In the genomic region with DNA sequence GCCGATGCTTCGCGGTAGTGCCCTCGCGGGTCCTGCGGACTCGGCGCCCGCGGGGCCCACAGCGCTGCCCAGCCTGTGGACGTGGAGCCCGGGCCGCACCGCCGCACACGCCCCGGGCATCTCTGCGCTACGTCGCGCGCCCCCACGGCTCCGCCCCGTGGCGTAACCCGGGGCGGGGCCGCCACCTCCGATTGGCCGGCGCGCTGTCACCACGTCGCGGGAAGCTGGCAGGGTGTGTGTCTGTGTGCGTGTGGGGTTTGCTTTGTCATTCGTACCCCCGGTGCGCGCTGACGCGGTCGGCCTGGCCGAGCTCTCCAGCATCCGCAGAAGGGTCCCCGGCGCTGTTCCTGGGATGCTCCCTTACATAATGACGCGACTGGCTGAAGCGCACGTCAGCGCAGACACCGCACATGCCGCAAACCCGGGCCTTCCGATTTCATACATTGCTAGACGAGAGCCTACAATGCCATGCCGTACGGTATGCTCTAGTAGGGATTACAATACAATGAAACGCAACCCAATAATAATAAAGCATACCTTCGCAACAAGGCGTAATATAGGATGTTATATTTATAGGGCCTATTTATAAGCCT, we compare ENCODE assay signal across 1 cellular context.
A peak's percentile ranks its signal among the peaks of the same experiment; 100 is the strongest.
TF ChIP-seq lines count a peak whose summit lies in the region.

No MANE protein-coding gene starts in this region.

TF ChIP-seq in WTC11, 78 proteins besides CTCF, POLR2A, EP300 and RAD21 (continued from another document and continues in another):
- TF ChIP-seq, protein P1, sequence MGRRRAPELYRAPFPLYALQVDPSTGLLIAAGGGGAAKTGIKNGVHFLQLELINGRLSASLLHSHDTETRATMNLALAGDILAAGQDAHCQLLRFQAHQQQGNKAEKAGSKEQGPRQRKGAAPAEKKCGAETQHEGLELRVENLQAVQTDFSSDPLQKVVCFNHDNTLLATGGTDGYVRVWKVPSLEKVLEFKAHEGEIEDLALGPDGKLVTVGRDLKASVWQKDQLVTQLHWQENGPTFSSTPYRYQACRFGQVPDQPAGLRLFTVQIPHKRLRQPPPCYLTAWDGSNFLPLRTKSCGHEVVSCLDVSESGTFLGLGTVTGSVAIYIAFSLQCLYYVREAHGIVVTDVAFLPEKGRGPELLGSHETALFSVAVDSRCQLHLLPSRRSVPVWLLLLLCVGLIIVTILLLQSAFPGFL (CRISPR knock-in tag; IDR thresholded peaks at IDR 0.05; ENCODE audit: borderline replicate concordance): no peak
- TF ChIP-seq SMAD3 (CRISPR knock-in tag; IDR thresholded peaks at IDR 0.05; ENCODE audit: borderline replicate concordance) (no peak), NR1H2 (CRISPR knock-in tag; IDR thresholded peaks at IDR 0.05) (no peak), FOXP1 (CRISPR knock-in tag; IDR thresholded peaks at IDR 0.05; ENCODE audit: borderline replicate concordance) (no peak), TP53 (CRISPR knock-in tag; IDR thresholded peaks at IDR 0.05) (no peak), JUN (CRISPR knock-in tag; IDR thresholded peaks at IDR 0.05) (no peak), ZNF396 (CRISPR knock-in tag; IDR thresholded peaks at IDR 0.05; ENCODE audit: borderline replicate concordance) (no peak), MYBL2 (CRISPR knock-in tag; IDR thresholded peaks at IDR 0.05) (no peak), SP1 (CRISPR knock-in tag; conservative IDR thresholded peaks at IDR 0.05) (0 out of 2 replicates have a peak, but pooled peaks have one; percentile 23), PRRX2 (CRISPR knock-in tag; IDR thresholded peaks at IDR 0.05) (no peak), ZNF232 (CRISPR knock-in tag; IDR thresholded peaks at IDR 0.05) (0 out of 2 replicates have a peak, but pooled peaks have one; percentile 51), TCF7 (CRISPR knock-in tag; IDR thresholded peaks at IDR 0.05; ENCODE audit: low read depth) (no peak), NFYB (CRISPR knock-in tag; conservative IDR thresholded peaks at IDR 0.05; ENCODE audit: low read depth) (no peak), GTF2I (CRISPR knock-in tag; conservative IDR thresholded peaks at IDR 0.05) (no peak), FOXJ3 (CRISPR knock-in tag; IDR thresholded peaks at IDR 0.05; ENCODE audit: borderline replicate concordance) (no peak), OVOL2 (CRISPR knock-in tag; IDR thresholded peaks at IDR 0.05; ENCODE audit: borderline replicate concordance) (no peak), NFE2L1 (CRISPR knock-in tag; IDR thresholded peaks at IDR 0.05) (no peak), ZNF263 (CRISPR knock-in tag; IDR thresholded peaks at IDR 0.05; ENCODE audit: low read depth) (no peak), ZNF317 (CRISPR knock-in tag; IDR thresholded peaks at IDR 0.05; ENCODE audit: borderline replicate concordance, low read depth) (0 out of 2 replicates have a peak, but pooled peaks have one; percentile 26), TEAD4 (CRISPR knock-in tag; IDR thresholded peaks at IDR 0.05) (no peak), GRHL2 (CRISPR knock-in tag; IDR thresholded peaks at IDR 0.05; ENCODE audit: insufficient replicate concordance, severe bottlenecking) (no peak), CREM (CRISPR knock-in tag; IDR thresholded peaks at IDR 0.05) (0 out of 2 replicates have a peak, but pooled peaks have one; percentile 24), GABPB1 (CRISPR knock-in tag; IDR thresholded peaks at IDR 0.05) (no peak; the same call in 1 of the 2 replicates), SMAD4 (CRISPR knock-in tag; IDR thresholded peaks at IDR 0.05) (no peak)
- TF ChIP-seq, protein P2, sequence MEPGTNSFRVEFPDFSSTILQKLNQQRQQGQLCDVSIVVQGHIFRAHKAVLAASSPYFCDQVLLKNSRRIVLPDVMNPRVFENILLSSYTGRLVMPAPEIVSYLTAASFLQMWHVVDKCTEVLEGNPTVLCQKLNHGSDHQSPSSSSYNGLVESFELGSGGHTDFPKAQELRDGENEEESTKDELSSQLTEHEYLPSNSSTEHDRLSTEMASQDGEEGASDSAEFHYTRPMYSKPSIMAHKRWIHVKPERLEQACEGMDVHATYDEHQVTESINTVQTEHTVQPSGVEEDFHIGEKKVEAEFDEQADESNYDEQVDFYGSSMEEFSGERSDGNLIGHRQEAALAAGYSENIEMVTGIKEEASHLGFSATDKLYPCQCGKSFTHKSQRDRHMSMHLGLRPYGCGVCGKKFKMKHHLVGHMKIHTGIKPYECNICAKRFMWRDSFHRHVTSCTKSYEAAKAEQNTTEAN (CRISPR knock-in tag; IDR thresholded peaks at IDR 0.05): no peak
- TF ChIP-seq, protein P3, sequence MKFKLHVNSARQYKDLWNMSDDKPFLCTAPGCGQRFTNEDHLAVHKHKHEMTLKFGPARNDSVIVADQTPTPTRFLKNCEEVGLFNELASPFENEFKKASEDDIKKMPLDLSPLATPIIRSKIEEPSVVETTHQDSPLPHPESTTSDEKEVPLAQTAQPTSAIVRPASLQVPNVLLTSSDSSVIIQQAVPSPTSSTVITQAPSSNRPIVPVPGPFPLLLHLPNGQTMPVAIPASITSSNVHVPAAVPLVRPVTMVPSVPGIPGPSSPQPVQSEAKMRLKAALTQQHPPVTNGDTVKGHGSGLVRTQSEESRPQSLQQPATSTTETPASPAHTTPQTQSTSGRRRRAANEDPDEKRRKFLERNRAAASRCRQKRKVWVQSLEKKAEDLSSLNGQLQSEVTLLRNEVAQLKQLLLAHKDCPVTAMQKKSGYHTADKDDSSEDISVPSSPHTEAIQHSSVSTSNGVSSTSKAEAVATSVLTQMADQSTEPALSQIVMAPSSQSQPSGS (CRISPR knock-in tag; IDR thresholded peaks at IDR 0.05; ENCODE audit: borderline replicate concordance, low read depth): no peak
- TF ChIP-seq, protein P4, sequence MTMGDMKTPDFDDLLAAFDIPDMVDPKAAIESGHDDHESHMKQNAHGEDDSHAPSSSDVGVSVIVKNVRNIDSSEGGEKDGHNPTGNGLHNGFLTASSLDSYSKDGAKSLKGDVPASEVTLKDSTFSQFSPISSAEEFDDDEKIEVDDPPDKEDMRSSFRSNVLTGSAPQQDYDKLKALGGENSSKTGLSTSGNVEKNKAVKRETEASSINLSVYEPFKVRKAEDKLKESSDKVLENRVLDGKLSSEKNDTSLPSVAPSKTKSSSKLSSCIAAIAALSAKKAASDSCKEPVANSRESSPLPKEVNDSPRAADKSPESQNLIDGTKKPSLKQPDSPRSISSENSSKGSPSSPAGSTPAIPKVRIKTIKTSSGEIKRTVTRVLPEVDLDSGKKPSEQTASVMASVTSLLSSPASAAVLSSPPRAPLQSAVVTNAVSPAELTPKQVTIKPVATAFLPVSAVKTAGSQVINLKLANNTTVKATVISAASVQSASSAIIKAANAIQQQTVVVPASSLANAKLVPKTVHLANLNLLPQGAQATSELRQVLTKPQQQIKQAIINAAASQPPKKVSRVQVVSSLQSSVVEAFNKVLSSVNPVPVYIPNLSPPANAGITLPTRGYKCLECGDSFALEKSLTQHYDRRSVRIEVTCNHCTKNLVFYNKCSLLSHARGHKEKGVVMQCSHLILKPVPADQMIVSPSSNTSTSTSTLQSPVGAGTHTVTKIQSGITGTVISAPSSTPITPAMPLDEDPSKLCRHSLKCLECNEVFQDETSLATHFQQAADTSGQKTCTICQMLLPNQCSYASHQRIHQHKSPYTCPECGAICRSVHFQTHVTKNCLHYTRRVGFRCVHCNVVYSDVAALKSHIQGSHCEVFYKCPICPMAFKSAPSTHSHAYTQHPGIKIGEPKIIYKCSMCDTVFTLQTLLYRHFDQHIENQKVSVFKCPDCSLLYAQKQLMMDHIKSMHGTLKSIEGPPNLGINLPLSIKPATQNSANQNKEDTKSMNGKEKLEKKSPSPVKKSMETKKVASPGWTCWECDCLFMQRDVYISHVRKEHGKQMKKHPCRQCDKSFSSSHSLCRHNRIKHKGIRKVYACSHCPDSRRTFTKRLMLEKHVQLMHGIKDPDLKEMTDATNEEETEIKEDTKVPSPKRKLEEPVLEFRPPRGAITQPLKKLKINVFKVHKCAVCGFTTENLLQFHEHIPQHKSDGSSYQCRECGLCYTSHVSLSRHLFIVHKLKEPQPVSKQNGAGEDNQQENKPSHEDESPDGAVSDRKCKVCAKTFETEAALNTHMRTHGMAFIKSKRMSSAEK (CRISPR knock-in tag; IDR thresholded peaks at IDR 0.05; ENCODE audit: borderline replicate concordance): no peak
- TF ChIP-seq, protein P5, sequence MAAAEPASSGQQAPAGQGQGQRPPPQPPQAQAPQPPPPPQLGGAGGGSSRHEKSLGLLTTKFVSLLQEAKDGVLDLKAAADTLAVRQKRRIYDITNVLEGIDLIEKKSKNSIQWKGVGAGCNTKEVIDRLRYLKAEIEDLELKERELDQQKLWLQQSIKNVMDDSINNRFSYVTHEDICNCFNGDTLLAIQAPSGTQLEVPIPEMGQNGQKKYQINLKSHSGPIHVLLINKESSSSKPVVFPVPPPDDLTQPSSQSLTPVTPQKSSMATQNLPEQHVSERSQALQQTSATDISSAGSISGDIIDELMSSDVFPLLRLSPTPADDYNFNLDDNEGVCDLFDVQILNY (CRISPR knock-in tag; IDR thresholded peaks at IDR 0.05): peak; percentile 59; the same call in 1 of the 2 replicates
- TF ChIP-seq, protein P6, sequence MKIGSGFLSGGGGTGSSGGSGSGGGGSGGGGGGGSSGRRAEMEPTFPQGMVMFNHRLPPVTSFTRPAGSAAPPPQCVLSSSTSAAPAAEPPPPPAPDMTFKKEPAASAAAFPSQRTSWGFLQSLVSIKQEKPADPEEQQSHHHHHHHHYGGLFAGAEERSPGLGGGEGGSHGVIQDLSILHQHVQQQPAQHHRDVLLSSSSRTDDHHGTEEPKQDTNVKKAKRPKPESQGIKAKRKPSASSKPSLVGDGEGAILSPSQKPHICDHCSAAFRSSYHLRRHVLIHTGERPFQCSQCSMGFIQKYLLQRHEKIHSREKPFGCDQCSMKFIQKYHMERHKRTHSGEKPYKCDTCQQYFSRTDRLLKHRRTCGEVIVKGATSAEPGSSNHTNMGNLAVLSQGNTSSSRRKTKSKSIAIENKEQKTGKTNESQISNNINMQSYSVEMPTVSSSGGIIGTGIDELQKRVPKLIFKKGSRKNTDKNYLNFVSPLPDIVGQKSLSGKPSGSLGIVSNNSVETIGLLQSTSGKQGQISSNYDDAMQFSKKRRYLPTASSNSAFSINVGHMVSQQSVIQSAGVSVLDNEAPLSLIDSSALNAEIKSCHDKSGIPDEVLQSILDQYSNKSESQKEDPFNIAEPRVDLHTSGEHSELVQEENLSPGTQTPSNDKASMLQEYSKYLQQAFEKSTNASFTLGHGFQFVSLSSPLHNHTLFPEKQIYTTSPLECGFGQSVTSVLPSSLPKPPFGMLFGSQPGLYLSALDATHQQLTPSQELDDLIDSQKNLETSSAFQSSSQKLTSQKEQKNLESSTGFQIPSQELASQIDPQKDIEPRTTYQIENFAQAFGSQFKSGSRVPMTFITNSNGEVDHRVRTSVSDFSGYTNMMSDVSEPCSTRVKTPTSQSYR (CRISPR knock-in tag; IDR thresholded peaks at IDR 0.05): no peak
- TF ChIP-seq, protein P7, sequence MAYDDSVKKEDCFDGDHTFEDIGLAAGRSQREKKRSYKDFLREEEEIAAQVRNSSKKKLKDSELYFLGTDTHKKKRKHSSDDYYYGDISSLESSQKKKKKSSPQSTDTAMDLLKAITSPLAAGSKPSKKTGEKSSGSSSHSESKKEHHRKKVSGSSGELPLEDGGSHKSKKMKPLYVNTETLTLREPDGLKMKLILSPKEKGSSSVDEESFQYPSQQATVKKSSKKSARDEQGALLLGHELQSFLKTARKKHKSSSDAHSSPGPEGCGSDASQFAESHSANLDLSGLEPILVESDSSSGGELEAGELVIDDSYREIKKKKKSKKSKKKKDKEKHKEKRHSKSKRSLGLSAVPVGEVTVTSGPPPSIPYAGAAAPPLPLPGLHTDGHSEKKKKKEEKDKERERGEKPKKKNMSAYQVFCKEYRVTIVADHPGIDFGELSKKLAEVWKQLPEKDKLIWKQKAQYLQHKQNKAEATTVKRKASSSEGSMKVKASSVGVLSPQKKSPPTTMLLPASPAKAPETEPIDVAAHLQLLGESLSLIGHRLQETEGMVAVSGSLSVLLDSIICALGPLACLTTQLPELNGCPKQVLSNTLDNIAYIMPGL (CRISPR knock-in tag; IDR thresholded peaks at IDR 0.05): no peak
- TF ChIP-seq, protein P8, sequence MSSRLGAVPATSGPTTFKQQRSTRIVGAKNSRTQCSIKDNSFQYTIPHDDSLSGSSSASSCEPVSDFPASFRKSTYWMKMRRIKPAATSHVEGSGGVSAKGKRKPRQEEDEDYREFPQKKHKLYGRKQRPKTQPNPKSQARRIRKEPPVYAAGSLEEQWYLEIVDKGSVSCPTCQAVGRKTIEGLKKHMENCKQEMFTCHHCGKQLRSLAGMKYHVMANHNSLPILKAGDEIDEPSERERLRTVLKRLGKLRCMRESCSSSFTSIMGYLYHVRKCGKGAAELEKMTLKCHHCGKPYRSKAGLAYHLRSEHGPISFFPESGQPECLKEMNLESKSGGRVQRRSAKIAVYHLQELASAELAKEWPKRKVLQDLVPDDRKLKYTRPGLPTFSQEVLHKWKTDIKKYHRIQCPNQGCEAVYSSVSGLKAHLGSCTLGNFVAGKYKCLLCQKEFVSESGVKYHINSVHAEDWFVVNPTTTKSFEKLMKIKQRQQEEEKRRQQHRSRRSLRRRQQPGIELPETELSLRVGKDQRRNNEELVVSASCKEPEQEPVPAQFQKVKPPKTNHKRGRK (CRISPR knock-in tag; IDR thresholded peaks at IDR 0.05; ENCODE audit: borderline replicate concordance): no peak
- TF ChIP-seq, protein P9, sequence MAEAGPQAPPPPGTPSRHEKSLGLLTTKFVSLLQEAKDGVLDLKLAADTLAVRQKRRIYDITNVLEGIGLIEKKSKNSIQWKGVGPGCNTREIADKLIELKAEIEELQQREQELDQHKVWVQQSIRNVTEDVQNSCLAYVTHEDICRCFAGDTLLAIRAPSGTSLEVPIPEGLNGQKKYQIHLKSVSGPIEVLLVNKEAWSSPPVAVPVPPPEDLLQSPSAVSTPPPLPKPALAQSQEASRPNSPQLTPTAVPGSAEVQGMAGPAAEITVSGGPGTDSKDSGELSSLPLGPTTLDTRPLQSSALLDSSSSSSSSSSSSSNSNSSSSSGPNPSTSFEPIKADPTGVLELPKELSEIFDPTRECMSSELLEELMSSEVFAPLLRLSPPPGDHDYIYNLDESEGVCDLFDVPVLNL (CRISPR knock-in tag; IDR thresholded peaks at IDR 0.05; ENCODE audit: borderline replicate concordance, low read depth): no peak
- TF ChIP-seq, protein P10, sequence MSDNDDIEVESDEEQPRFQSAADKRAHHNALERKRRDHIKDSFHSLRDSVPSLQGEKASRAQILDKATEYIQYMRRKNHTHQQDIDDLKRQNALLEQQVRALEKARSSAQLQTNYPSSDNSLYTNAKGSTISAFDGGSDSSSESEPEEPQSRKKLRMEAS (CRISPR knock-in tag; IDR thresholded peaks at IDR 0.05): peak; percentile 63
- TF ChIP-seq, protein P11, sequence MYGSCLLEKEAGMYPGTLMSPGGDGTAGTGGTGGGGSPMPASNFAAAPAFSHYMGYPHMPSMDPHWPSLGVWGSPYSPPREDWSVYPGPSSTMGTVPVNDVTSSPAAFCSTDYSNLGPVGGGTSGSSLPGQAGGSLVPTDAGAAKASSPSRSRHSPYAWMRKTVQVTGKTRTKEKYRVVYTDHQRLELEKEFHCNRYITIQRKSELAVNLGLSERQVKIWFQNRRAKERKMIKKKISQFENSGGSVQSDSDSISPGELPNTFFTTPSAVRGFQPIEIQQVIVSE (CRISPR knock-in tag; IDR thresholded peaks at IDR 0.05; ENCODE audit: borderline replicate concordance): no peak
- TF ChIP-seq, protein P12, sequence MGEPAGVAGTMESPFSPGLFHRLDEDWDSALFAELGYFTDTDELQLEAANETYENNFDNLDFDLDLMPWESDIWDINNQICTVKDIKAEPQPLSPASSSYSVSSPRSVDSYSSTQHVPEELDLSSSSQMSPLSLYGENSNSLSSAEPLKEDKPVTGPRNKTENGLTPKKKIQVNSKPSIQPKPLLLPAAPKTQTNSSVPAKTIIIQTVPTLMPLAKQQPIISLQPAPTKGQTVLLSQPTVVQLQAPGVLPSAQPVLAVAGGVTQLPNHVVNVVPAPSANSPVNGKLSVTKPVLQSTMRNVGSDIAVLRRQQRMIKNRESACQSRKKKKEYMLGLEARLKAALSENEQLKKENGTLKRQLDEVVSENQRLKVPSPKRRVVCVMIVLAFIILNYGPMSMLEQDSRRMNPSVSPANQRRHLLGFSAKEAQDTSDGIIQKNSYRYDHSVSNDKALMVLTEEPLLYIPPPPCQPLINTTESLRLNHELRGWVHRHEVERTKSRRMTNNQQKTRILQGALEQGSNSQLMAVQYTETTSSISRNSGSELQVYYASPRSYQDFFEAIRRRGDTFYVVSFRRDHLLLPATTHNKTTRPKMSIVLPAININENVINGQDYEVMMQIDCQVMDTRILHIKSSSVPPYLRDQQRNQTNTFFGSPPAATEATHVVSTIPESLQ (CRISPR knock-in tag; IDR thresholded peaks at IDR 0.05): no peak
